In the genomic region with DNA sequence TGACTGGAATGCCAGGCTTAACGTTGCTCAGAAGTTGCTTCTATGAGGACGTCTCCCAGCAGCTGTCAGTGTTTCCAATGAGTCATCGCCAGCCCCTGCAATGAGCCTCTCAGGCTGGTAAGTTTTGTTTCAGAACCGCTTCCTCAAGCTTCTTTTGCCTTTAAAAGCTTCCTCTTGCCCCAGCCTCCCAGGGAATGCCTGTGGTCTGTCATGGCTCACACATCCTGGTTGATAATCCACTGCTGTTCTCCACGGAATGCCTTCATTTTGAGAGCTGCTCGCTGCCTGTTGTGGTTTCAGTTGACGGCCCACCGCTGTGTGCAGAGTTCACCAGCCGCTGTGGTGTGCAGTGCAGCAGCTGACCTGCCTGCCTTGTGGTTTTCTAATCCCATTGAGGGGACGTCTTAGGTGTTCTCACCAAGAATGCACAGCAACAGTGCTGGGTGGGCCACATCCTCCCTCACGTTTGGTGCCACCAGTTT, we compare ENCODE assay signal across 1 cellular context.
A peak's percentile ranks its signal among the peaks of the same experiment; 100 is the strongest.
TF ChIP-seq lines count a peak whose summit lies in the region.

No MANE protein-coding gene starts in this region.

TF ChIP-seq in HEK293, 187 proteins besides CTCF, POLR2A, EP300 and RAD21 (continued from another document):
- TF ChIP-seq, protein P1, sequence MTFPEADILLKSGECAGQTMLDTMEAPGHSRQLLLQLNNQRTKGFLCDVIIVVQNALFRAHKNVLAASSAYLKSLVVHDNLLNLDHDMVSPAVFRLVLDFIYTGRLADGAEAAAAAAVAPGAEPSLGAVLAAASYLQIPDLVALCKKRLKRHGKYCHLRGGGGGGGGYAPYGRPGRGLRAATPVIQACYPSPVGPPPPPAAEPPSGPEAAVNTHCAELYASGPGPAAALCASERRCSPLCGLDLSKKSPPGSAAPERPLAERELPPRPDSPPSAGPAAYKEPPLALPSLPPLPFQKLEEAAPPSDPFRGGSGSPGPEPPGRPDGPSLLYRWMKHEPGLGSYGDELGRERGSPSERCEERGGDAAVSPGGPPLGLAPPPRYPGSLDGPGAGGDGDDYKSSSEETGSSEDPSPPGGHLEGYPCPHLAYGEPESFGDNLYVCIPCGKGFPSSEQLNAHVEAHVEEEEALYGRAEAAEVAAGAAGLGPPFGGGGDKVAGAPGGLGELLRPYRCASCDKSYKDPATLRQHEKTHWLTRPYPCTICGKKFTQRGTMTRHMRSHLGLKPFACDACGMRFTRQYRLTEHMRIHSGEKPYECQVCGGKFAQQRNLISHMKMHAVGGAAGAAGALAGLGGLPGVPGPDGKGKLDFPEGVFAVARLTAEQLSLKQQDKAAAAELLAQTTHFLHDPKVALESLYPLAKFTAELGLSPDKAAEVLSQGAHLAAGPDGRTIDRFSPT (tag by site-specific recombination; IDR thresholded peaks at IDR 0.05) = 0 out of 2 replicates have a peak, but pooled peaks have one; percentile 28
- TF ChIP-seq ZNF341 (tag by site-specific recombination; IDR thresholded peaks at IDR 0.05; ENCODE audit: low read depth) (0 out of 2 replicates have a peak, but pooled peaks have one; percentile 29), ZNF2 (tag by site-specific recombination; IDR thresholded peaks at IDR 0.05) (peak; percentile 45; the same call in 1 of the 2 replicates), ZNF155 (tag by site-specific recombination; IDR thresholded peaks at IDR 0.05) (no peak), GLIS1 (tag by site-specific recombination; IDR thresholded peaks at IDR 0.05) (0 out of 2 replicates have a peak, but pooled peaks have one; percentile 22), ZNF10 (tag by site-specific recombination; IDR thresholded peaks at IDR 0.05) (peak; percentile 90), ZNF629 (tag by site-specific recombination; IDR thresholded peaks at IDR 0.05) (0 out of 2 replicates have a peak, but pooled peaks have one; percentile 25), ZNF600 (tag by site-specific recombination; IDR thresholded peaks at IDR 0.05) (peak; percentile 88), ZXDB (tag by site-specific recombination; IDR thresholded peaks at IDR 0.05) (peak; percentile 72), ZNF335 (tag by site-specific recombination; conservative IDR thresholded peaks at IDR 0.05) (peak; percentile 39; the same call in 1 of the 2 replicates), SP7 (tag by site-specific recombination; IDR thresholded peaks at IDR 0.05) (0 out of 2 replicates have a peak, but pooled peaks have one; percentile 28), MYNN (tag by site-specific recombination; IDR thresholded peaks at IDR 0.05; ENCODE audit: borderline replicate concordance) (no peak), ZBTB17 (tag by site-specific recombination; IDR thresholded peaks at IDR 0.05) (peak; percentile 69), ZIC2 (tag by site-specific recombination; IDR thresholded peaks at IDR 0.05) (peak; percentile 90), ZSCAN16 (tag by site-specific recombination; IDR thresholded peaks at IDR 0.05) (peak; percentile 60; the same call in 1 of the 2 replicates)
- TF ChIP-seq, protein P2, sequence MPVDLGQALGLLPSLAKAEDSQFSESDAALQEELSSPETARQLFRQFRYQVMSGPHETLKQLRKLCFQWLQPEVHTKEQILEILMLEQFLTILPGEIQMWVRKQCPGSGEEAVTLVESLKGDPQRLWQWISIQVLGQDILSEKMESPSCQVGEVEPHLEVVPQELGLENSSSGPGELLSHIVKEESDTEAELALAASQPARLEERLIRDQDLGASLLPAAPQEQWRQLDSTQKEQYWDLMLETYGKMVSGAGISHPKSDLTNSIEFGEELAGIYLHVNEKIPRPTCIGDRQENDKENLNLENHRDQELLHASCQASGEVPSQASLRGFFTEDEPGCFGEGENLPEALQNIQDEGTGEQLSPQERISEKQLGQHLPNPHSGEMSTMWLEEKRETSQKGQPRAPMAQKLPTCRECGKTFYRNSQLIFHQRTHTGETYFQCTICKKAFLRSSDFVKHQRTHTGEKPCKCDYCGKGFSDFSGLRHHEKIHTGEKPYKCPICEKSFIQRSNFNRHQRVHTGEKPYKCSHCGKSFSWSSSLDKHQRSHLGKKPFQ (tag by site-specific recombination; IDR thresholded peaks at IDR 0.05) = peak; percentile 82
